In the genomic region with DNA sequence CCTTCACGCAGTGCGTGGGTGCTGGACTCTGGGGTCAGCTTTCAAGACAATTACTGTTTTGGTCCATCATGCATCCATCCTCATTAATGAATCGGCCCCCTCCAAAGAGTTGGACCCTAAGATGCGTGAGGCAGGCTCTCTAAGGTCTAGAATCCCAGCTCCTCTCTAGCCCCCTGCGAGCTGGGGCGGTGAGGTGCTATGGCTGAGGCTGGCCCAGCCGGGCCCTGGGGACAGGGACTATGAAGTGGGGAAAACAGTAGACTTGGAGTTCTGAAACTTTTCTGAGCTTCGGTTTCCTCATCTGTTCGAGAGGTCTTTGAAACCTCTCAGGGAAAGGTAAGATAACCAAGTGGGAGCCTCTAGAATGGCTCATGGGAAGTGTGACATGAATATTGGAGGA, we compare ENCODE assay signal across 13 cellular contexts. TPM values are rescaled to one million over a fixed set of nuclear protein-coding genes. Genes with fewer than 3 reads are reported as not detected.
DNase-seq lines count a peak whose midpoint lies in the region; ATAC-seq and TF ChIP-seq lines count a peak whose summit lies in the region.
"Had no signal": no experiment of that assay in that cellular context is flagged by ENCODE, and none has a peak within 500 bp of the region (broad histone marks: within the 10 kb centered on the region; RNA-seq: fewer than 3 reads in every experiment).

No MANE protein-coding gene starts in this region.

- H3K4me2 ChIP-seq in SU-DHL-6 (ENCODE audit: low read depth, low read length, poor library complexity, severe bottlenecking): peak overlapping the region; percentile 84
- peak overlapping the region; percentile 96 for H3K4me2 ChIP-seq in smooth muscle cell

- H3K79me2 ChIP-seq in SU-DHL-6 (ENCODE audit: insufficient read depth, low read length) (peaks cover 38% of the 10 kb centered on the region), smooth muscle cell (ENCODE audit: low read depth) (peaks cover 29% of the 10 kb centered on the region)

- H3K27me3 Mint-ChIP-seq in activated T-cell treated with anti-CD3 and anti-CD28 coated beads, Interleukin-2, amount 50 U/mL, for 72 hours (ENCODE audit: low read depth): no peaks in the 10 kb centered on the region
- H3K27me3 Mint-ChIP-seq in glutamatergic neuron (ENCODE audit: unreplicated experiment): peaks cover 2% of the 10 kb centered on the region

- H2AFZ ChIP-seq in SU-DHL-6 (ENCODE audit: low read depth, low read length, severe bottlenecking) (no peak overlapping the region), smooth muscle cell (ENCODE audit: low read depth) (no peak overlapping the region)

- TF ChIP-seq CTCF in SU-DHL-6 (IDR thresholded peaks at IDR 0.05; ENCODE audit: insufficient read depth, low read length, poor library complexity, severe bottlenecking): no peak
- no peak for TF ChIP-seq CTCF in glutamatergic neuron (IDR thresholded peaks at IDR 0.05; ENCODE audit: partially characterized antibody, unreplicated experiment)
- TF ChIP-seq CTCF in smooth muscle cell (IDR thresholded peaks at IDR 0.05; ENCODE audit: borderline replicate concordance, insufficient read depth, poor library complexity, severe bottlenecking): no peak
- no peak for TF ChIP-seq CTCF in adrenal gland (IDR thresholded peaks at IDR 0.05)

- H3K9me2 ChIP-seq in SU-DHL-6 (replicated peaks; ENCODE audit: insufficient read depth, low read length): no peaks in the 10 kb centered on the region

- H3K9me3 ChIP-seq in SU-DHL-6 (ENCODE audit: insufficient read depth, low read length): no peaks in the 10 kb centered on the region
- H3K9me3 ChIP-seq in smooth muscle cell (replicated peaks; ENCODE audit: low read depth): no peaks in the 10 kb centered on the region
- H3K9me3 ChIP-seq in adrenal gland (replicated peaks in 1 of 3): no peaks in the 10 kb centered on the region
- H3K9me3 ChIP-seq: thyroid gland had no signal

- H3K4me1 Mint-ChIP-seq in activated T-cell treated with anti-CD3 and anti-CD28 coated beads, Interleukin-2, amount 50 U/mL, for 72 hours (ENCODE audit: low read depth): peaks cover 33% of the 10 kb centered on the region
- H3K4me1 Mint-ChIP-seq in glutamatergic neuron (ENCODE audit: low read depth, unreplicated experiment): peaks cover 2% of the 10 kb centered on the region

- H3K4me3 ChIP-seq in SU-DHL-6 (ENCODE audit: insufficient read depth, low read length, poor library complexity, severe bottlenecking): no peak overlapping the region
- H3K4me3 ChIP-seq in smooth muscle cell: no peak overlapping the region
- no peak overlapping the region for H3K4me3 ChIP-seq in adrenal gland
- H3K4me3 ChIP-seq: thyroid gland had no signal

- no peak for TF ChIP-seq POLR2A in adrenal gland (IDR thresholded peaks at IDR 0.05)

- peaks cover 16% of the 10 kb centered on the region for H3F3A ChIP-seq in SU-DHL-6 (ENCODE audit: insufficient read depth)
- H3F3A ChIP-seq in smooth muscle cell (ENCODE audit: low read depth): no peaks in the 10 kb centered on the region

- WGBS in smooth muscle cell (ENCODE audit: low lambda C conversion rate): 98% methylated on average over 9 of the region's 9 CpGs
- 86 to 90% (median 89%) methylated on average over 6 to 9 of the region's 9 CpGs for WGBS in adrenal gland, 4 donors

- H3K27me3 ChIP-seq in SU-DHL-6 (ENCODE audit: low read length) (no peaks in the 10 kb centered on the region), smooth muscle cell (ENCODE audit: low read depth) (no peaks in the 10 kb centered on the region), adrenal gland (no peaks in the 10 kb centered on the region)
- H3K27me3 ChIP-seq: thyroid gland had no signal

- peak overlapping the region; percentile 15 to 87 for H3K4me3 Mint-ChIP-seq in activated T-cell treated with anti-CD3 and anti-CD28 coated beads, Interleukin-2, amount 50 U/mL, for 72 hours
- peak overlapping the region; percentile 93 for H3K4me3 Mint-ChIP-seq in glutamatergic neuron (ENCODE audit: unreplicated experiment)

- 0 out of 2 replicates have a peak overlapping the region, but pooled peaks have one; percentile 76 for H3K9ac ChIP-seq in SU-DHL-6 (ENCODE audit: low read length)
- H3K9ac ChIP-seq in smooth muscle cell (ENCODE audit: low read depth): no peak overlapping the region

- no peak overlapping the region for H3K27ac Mint-ChIP-seq in activated T-cell treated with anti-CD3 and anti-CD28 coated beads, Interleukin-2, amount 50 U/mL, for 72 hours
- H3K27ac Mint-ChIP-seq in glutamatergic neuron (ENCODE audit: unreplicated experiment): no peak overlapping the region

- no peaks in the 10 kb centered on the region for H4K20me1 ChIP-seq in SU-DHL-6 (ENCODE audit: low read depth, low read length)
- H4K20me1 ChIP-seq in smooth muscle cell (ENCODE audit: low read depth): peaks cover 23% of the 10 kb centered on the region

- H3K4me1 ChIP-seq in smooth muscle cell (ENCODE audit: low read depth) (peaks cover 12% of the 10 kb centered on the region), adrenal gland (replicated peaks in 1 of 2) (peaks cover 12 to 18% of the 10 kb centered on the region in 2 donors)

- H3K36me3 ChIP-seq in SU-DHL-6 (ENCODE audit: low read length) (no peaks in the 10 kb centered on the region), smooth muscle cell (ENCODE audit: low read depth) (no peaks in the 10 kb centered on the region), adrenal gland (replicated peaks in 1 of 2) (peaks cover 0 to 35% of the 10 kb centered on the region in 2 donors)

- peaks cover 2 to 8% of the 10 kb centered on the region in 2 donors for H3K36me3 Mint-ChIP-seq in activated T-cell treated with anti-CD3 and anti-CD28 coated beads, Interleukin-2, amount 50 U/mL, for 72 hours (ENCODE audit: insufficient read depth in 2 of 2)
- no peaks in the 10 kb centered on the region for H3K36me3 Mint-ChIP-seq in glutamatergic neuron (ENCODE audit: unreplicated experiment)

- no peak overlapping the region for H3K27ac ChIP-seq in SU-DHL-6 (ENCODE audit: low read depth, low read length)
- H3K27ac ChIP-seq in smooth muscle cell (ENCODE audit: low read depth): no peak overlapping the region
- no peak overlapping the region for H3K27ac ChIP-seq in adrenal gland
- H3K27ac ChIP-seq: thyroid gland had no signal

- intact Hi-C loops in adrenal gland (cut with DNase I): loop anchor here in 1 of 2 donors (5.0 kb wide), 1 partner anchor 67 kb away; the partner anchor contains the start of gene CD19

- DNase-seq in activated T-cell treated with anti-CD3 and anti-CD28 coated beads, Interleukin-2, amount 50 U/mL, for 72 hours: no peak
- DNase-seq in activated T-cell treated with anti-CD3 and anti-CD28 coated beads, Interleukin-2, amount 50 U/mL, for 48 hours: no peak
- DNase-seq in glutamatergic neuron (no peak), smooth muscle cell (lab: John Stamatoyannopoulos, UW; ENCODE audit: unreplicated experiment) (no peak), NCI-H1694 treated with DMSO at 0.1 percent for 48 hours (lab: John Stamatoyannopoulos, UW) (no peak), adrenal gland (no peak)
- no peak for DNase-seq in stimulated activated CD4-positive, alpha-beta T cell treated with anti-CD3 and anti-CD28 coated beads, Interleukin-12 subunit alpha, Interleukin-12 subunit beta, amount 100 ng/mL, for 4 hours
- DNase-seq: activated gamma-delta T cell; hypothalamus; NCI-H1092; stimulated activated CD4-positive, alpha-beta T cell treated with anti-CD3 and anti-CD28 coated beads, Interleukin-4, amount 100 ng/mL, for 24 hours; thyroid gland had no signal

- no peaks in the 10 kb centered on the region for H3K9me3 Mint-ChIP-seq in activated T-cell treated with anti-CD3 and anti-CD28 coated beads, Interleukin-2, amount 50 U/mL, for 72 hours
- peaks cover 5% of the 10 kb centered on the region for H3K9me3 Mint-ChIP-seq in glutamatergic neuron (ENCODE audit: unreplicated experiment)

- ATAC-seq in activated T-cell treated with anti-CD3 and anti-CD28 coated beads, Interleukin-2, amount 50 U/mL, for 72 hours (replicated peaks in 1 of 2): no peak

RNA-seq across cellular contexts. Expression of gene SH2B1, which starts 1.6 kb away (rescaled TPM):
- 10 to 100 TPM; 46.7 to 48.1 TPM for total RNA-seq in activated T-cell treated with anti-CD3 and anti-CD28 coated beads, Interleukin-2, amount 50 U/mL, for 72 hours
- total RNA-seq in glutamatergic neuron (ENCODE audit: unreplicated experiment): 72.1 TPM
- 11.4 and 17.3 TPM in 2 replicates for total RNA-seq in smooth muscle cell
- polyA plus RNA-seq in smooth muscle cell: 17.3 and 18.8 TPM in 2 replicates
- 100 to 1,000 TPM in 1 of 8 donors, 10 to 100 TPM in 7; 30.8 to 108 (median 58.6) TPM for total RNA-seq in adrenal gland
- polyA plus RNA-seq in adrenal gland: 100 to 1,000 TPM in 2 of 3 donors, 10 to 100 TPM in 1; 17.1 to 236 (median 119) TPM

RNA-seq across cellular contexts. Expression of gene ATP2A1, which starts 13.0 kb away (rescaled TPM):
- 1 to 10 TPM; 6.1 to 8.4 TPM for total RNA-seq in activated T-cell treated with anti-CD3 and anti-CD28 coated beads, Interleukin-2, amount 50 U/mL, for 72 hours
- 4.5 TPM for total RNA-seq in glutamatergic neuron (ENCODE audit: unreplicated experiment)
- total RNA-seq in smooth muscle cell: 0.09 and 0.36 TPM in 2 replicates
- 0.87 and 1.2 TPM in 2 replicates for polyA plus RNA-seq in smooth muscle cell
- 1 to 10 TPM in 2 of 8 donors, under 1 TPM in 5, not detected in 1; 0.17 to 1.2 (median 0.95) TPM for total RNA-seq in adrenal gland
- 1 to 10 TPM in 1 of 3 donors, under 1 TPM in 2; 0.05 to 1.1 (median 0.88) TPM for polyA plus RNA-seq in adrenal gland

RNA-seq across cellular contexts. Expression of gene TUFM, which starts 19.1 kb away (rescaled TPM):
- total RNA-seq in activated T-cell treated with anti-CD3 and anti-CD28 coated beads, Interleukin-2, amount 50 U/mL, for 72 hours: 100 to 1,000 TPM; 172 to 220 TPM
- total RNA-seq in glutamatergic neuron (ENCODE audit: unreplicated experiment) (143 TPM), smooth muscle cell (67.2 and 76.1 TPM in 2 replicates), adrenal gland (100 to 1,000 TPM; 144 to 239 (median 208) TPM)
- polyA plus RNA-seq in smooth muscle cell (191 and 200 TPM in 2 replicates), adrenal gland (100 to 1,000 TPM; 173 to 323 (median 181) TPM)

RNA-seq across cellular contexts. Expression of gene ATXN2L, which starts 42.5 kb away (rescaled TPM):
- 100 to 1,000 TPM; 456 to 594 TPM for total RNA-seq in activated T-cell treated with anti-CD3 and anti-CD28 coated beads, Interleukin-2, amount 50 U/mL, for 72 hours
- total RNA-seq in glutamatergic neuron (ENCODE audit: unreplicated experiment): 261 TPM
- 81.2 and 89.3 TPM in 2 replicates for total RNA-seq in smooth muscle cell
- polyA plus RNA-seq in smooth muscle cell: 93.3 and 108 TPM in 2 replicates
- total RNA-seq in adrenal gland: 100 to 1,000 TPM in 2 of 8 donors, 10 to 100 TPM in 6; 66.3 to 118 (median 90.5) TPM
- 100 to 1,000 TPM in 2 of 3 donors, 10 to 100 TPM in 1; 44.3 to 342 (median 126) TPM for polyA plus RNA-seq in adrenal gland

RNA-seq across cellular contexts. Expression of gene RABEP2, which starts 59.7 kb away (rescaled TPM):
- 10 to 100 TPM; 10.8 to 14.1 TPM for total RNA-seq in activated T-cell treated with anti-CD3 and anti-CD28 coated beads, Interleukin-2, amount 50 U/mL, for 72 hours
- 15.3 TPM for total RNA-seq in glutamatergic neuron (ENCODE audit: unreplicated experiment)
- total RNA-seq in smooth muscle cell: 9.2 and 16.6 TPM in 2 replicates
- 14.5 and 14.7 TPM in 2 replicates for polyA plus RNA-seq in smooth muscle cell
- 100 to 1,000 TPM in 1 of 8 donors, 10 to 100 TPM in 7; 18.6 to 108 (median 47.7) TPM for total RNA-seq in adrenal gland
- polyA plus RNA-seq in adrenal gland: 100 to 1,000 TPM in 1 of 3 donors, 10 to 100 TPM in 1, 1 to 10 TPM in 1; 1.4 to 121 (median 57.1) TPM
